ENCODE assay signal across 11 cellular contexts in the genomic region with DNA sequence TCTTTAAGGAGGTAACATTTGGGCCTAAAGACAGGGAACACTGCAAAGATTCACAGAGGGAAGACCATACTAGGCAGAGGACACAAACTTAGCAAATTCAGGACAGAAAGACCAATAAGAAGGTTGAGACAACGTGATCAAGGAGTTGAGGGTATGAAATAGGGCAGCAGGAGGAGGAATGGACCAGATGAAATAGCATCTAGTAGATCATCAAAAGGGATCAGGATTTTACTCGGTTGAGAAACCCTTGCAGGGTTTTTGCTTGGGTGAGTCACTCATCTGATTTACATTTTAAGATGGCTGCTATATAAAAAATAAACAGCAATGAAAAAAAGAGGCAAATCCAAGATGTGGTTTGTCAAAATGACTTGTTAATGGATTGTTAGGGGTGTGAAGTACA. TPM values are rescaled to one million over a fixed set of nuclear protein-coding genes. Genes with fewer than 3 reads are reported as not detected.
DNase-seq lines count a peak whose midpoint lies in the region; ATAC-seq and TF ChIP-seq lines count a peak whose summit lies in the region.
"Had no signal": no experiment of that assay in that cellular context is flagged by ENCODE, and none has a peak within 500 bp of the region (broad histone marks: within the 10 kb centered on the region; RNA-seq: fewer than 3 reads in every experiment).

No MANE protein-coding gene starts in this region.

- no peaks in the 10 kb centered on the region for H3K9me3 Mint-ChIP-seq in activated naive CD4-positive, alpha-beta T cell treated with anti-CD3 and anti-CD28 coated beads, Interleukin-2, amount 50 U/mL, for 72 hours

- H3K27ac ChIP-seq in vagina: no peak overlapping the region
- H3K27ac ChIP-seq: ovary had no signal

- no peak for TF ChIP-seq CTCF in HFF-Myc (IDR thresholded peaks at IDR 0.05; ENCODE audit: low read depth, low read length, missing control alignments)
- no peak for TF ChIP-seq CTCF in vagina (IDR thresholded peaks at IDR 0.05)

- H3K27ac Mint-ChIP-seq in activated naive CD4-positive, alpha-beta T cell treated with anti-CD3 and anti-CD28 coated beads, Interleukin-2, amount 50 U/mL, for 72 hours: peak overlapping the region; percentile 68 to 73

- H3K4me3 ChIP-seq in HFF-Myc (replicated peaks; ENCODE audit: low read depth, low read length): peak overlapping the region; percentile 12; the same call in 1 of the 2 replicates
- H3K4me3 ChIP-seq in vagina: no peak overlapping the region
- H3K4me3 ChIP-seq: ovary had no signal

- H3K27me3 ChIP-seq in vagina: no peaks in the 10 kb centered on the region
- H3K27me3 ChIP-seq: ovary had no signal

- ATAC-seq in activated naive CD4-positive, alpha-beta T cell treated with anti-CD3 and anti-CD28 coated beads, Interleukin-2, amount 50 U/mL, for 72 hours: no peak
- no peak for ATAC-seq in GM18909 (IDR thresholded peaks at IDR 0.05; ENCODE audit: poor library complexity, unreplicated experiment)
- ATAC-seq: Right ventricle myocardium inferior had no signal

- DNase-seq in AG08396 (ENCODE audit: low spot score) (peak; percentile 22), HFF-Myc (ENCODE audit: extremely low read depth, low read depth) (peak; percentile 3), kidney tubule cell (ENCODE audit: low spot score) (peak; percentile 52), midbrain (lab: John Stamatoyannopoulos, UW) (no peak), vagina (ENCODE audit: extremely low spot score in 2 of 2) (no peak), NCI-H128 (lab: John Stamatoyannopoulos, UW; ENCODE audit: unreplicated experiment) (no peak)
- no peak for DNase-seq in activated naive CD4-positive, alpha-beta T cell treated with anti-CD3 and anti-CD28 coated beads, Interleukin-2, amount 50 U/mL, for 72 hours (ENCODE audit: low spot score in 2 of 2)
- DNase-seq: cerebellar nuclear complex, ovary had no signal

- intact Hi-C loops in vagina (cut with DNase I): loop anchor here (5.0 kb wide), 1 partner anchor 788 kb away; the partner anchor contains the start of gene AHI1

- TF ChIP-seq POLR2A in vagina (IDR thresholded peaks at IDR 0.05): no peak

- no peaks in the 10 kb centered on the region for H3K9me3 ChIP-seq in vagina
- H3K9me3 ChIP-seq: ovary had no signal

- H3K36me3 Mint-ChIP-seq in activated naive CD4-positive, alpha-beta T cell treated with anti-CD3 and anti-CD28 coated beads, Interleukin-2, amount 50 U/mL, for 72 hours: peaks cover 24 to 30% of the 10 kb centered on the region in 2 donors

- H3K36me3 ChIP-seq in vagina: peaks cover 0 to 6% of the 10 kb centered on the region in 2 donors
- H3K36me3 ChIP-seq: ovary had no signal

- H3K4me1 ChIP-seq in vagina: peaks cover 88% of the 10 kb centered on the region

RNA-seq across cellular contexts. Expression of gene BCLAF1, which starts 4.7 kb away (rescaled TPM):
- 100 to 1,000 TPM; 101 to 159 TPM for total RNA-seq in activated naive CD4-positive, alpha-beta T cell treated with anti-CD3 and anti-CD28 coated beads, Interleukin-2, amount 50 U/mL, for 72 hours
- total RNA-seq in vagina: 97.0 TPM

RNA-seq across cellular contexts. Expression of gene MTFR2, which starts 34.8 kb away (rescaled TPM):
- total RNA-seq in activated naive CD4-positive, alpha-beta T cell treated with anti-CD3 and anti-CD28 coated beads, Interleukin-2, amount 50 U/mL, for 72 hours: 10 to 100 TPM; 25.9 to 32.0 TPM
- 1.2 TPM for total RNA-seq in vagina

Comparison
In these comparisons a context has a peak if more than half of its experiments do, and no peak if none do; other contexts are left out.
1. DNase-seq: peak in AG08396 (single experiment), HFF-Myc (single experiment) and kidney tubule cell (single experiment); none in activated naive CD4-positive, alpha-beta T cell treated with anti-CD3 and anti-CD28 coated beads, Interleukin-2, amount 50 U/mL, for 72 hours (0 of 2), midbrain (single experiment), vagina (0 of 2) and NCI-H128 (single experiment).
2. RNA of gene MTFR2, which starts 34.8 kb away (total RNA-seq): 25.9 to 32.0 TPM in activated naive CD4-positive, alpha-beta T cell treated with anti-CD3 and anti-CD28 coated beads, Interleukin-2, amount 50 U/mL, for 72 hours; 1.2 TPM in vagina (single experiment); every median in the first group is over 10 times any median in the second.